8 cellular contexts compared by ENCODE assay signal in genomic region chr1:204127597-204128242, GRCh38. TPM values are rescaled to one million over a fixed set of nuclear protein-coding genes. Genes with fewer than 3 reads are reported as not detected.
A peak's percentile ranks its signal among the peaks of the same experiment; 100 is the strongest.
DNase-seq lines count a peak whose midpoint lies in the region; ATAC-seq, FAIRE-seq and TF ChIP-seq lines count a peak whose summit lies in the region.

No MANE protein-coding gene starts in this region.

- DNase-seq in Calu3 (peak; percentile 83), HT-29 (ENCODE audit: low spot score) (peak; percentile 81), NCI-H82 (lab: John Stamatoyannopoulos, UW) (peak; percentile 92), T47D (ENCODE audit: low read depth in 1 of 2, low spot score in 1 of 2) (peak; percentile 82 to 89), keratinocyte (ENCODE audit: low read depth, low spot score) (no peak), stromal cell of bone marrow (ENCODE audit: low read depth) (peak; percentile 61)

- H3K4me2 ChIP-seq in keratinocyte (ENCODE audit: control insufficient read depth, extremely low read depth, insufficient read depth, low read depth, low read length), result no peak overlapping the region

- no peaks in the 10 kb centered on the region for H3K9me1 ChIP-seq in keratinocyte (ENCODE audit: control insufficient read depth, extremely low read depth, insufficient read depth, low read length)

- CTCF ChIA-PET in Calu3 (lab: Charles Lee), result interaction anchor here (0.6 to 5.1 kb wide), 10 partner anchors 13 to 267 kb away, joined by 3 to 113 read pairs (median 4); partner anchors contain the start of genes SNRPE and SOX13

- intact Hi-C loops in Calu3 (cut with micrococcal nuclease; ENCODE audit: unreplicated experiment), result loop anchor here (1.0 kb wide), 3 partner anchors 53 to 266 kb away; partner anchors contain the start of gene SNRPE

- no peaks in the 10 kb centered on the region for H3K9me3 ChIP-seq in keratinocyte (ENCODE audit: control insufficient read depth, low read depth, low read length)

- peak overlapping the region; percentile 38 for H3K27ac ChIP-seq in keratinocyte (ENCODE audit: control insufficient read depth, insufficient read depth, low read length)

- peak; percentile 97 for TF ChIP-seq CTCF in Calu3 (IDR thresholded peaks at IDR 0.05; ENCODE audit: unreplicated experiment)
- TF ChIP-seq CTCF in keratinocyte (optimal IDR thresholded peaks at IDR 0.05 in 1 of 3, IDR thresholded peaks at IDR 0.05 in 1 of 3, conservative IDR thresholded peaks at IDR 0.05 in 1 of 3; ENCODE audit: extremely low read depth in 1 of 3, insufficient read depth in 2 of 3, low read length in 3 of 3), result peak; percentile 88 to 98 (median 98)

- no peak overlapping the region for H2AFZ ChIP-seq in keratinocyte (ENCODE audit: control insufficient read depth, low read length)

- no peaks in the 10 kb centered on the region for H3K27me3 Mint-ChIP-seq in Calu3 (ENCODE audit: unreplicated experiment)

- H3K4me1 Mint-ChIP-seq in Calu3 (ENCODE audit: low read depth, unreplicated experiment), result peaks cover 40% of the 10 kb centered on the region

- H3K79me2 ChIP-seq in keratinocyte (ENCODE audit: control insufficient read depth, insufficient read depth, low read length), result no peaks in the 10 kb centered on the region

- no peaks in the 10 kb centered on the region for H3K9me3 Mint-ChIP-seq in Calu3 (ENCODE audit: low read depth, unreplicated experiment)

- no peaks in the 10 kb centered on the region for H3K27me3 ChIP-seq in keratinocyte (ENCODE audit: control insufficient read depth, extremely low read depth, insufficient read depth, low read length)

- H3K9ac ChIP-seq in keratinocyte (ENCODE audit: control insufficient read depth, extremely low read depth, insufficient read depth, low read length), result no peak overlapping the region

- no peak overlapping the region for H3K27ac Mint-ChIP-seq in Calu3 (ENCODE audit: unreplicated experiment)

- dilution Hi-C loops in keratinocyte (cut with MboI; ENCODE audit: extremely low pct_ligation_motif_present, low sequenced_read_pairs), result loop anchor here (25.0 kb wide), 1 partner anchor 265 kb away; the partner anchor contains the start of gene SNRPE

- peaks cover 22% of the 10 kb centered on the region for H3K36me3 Mint-ChIP-seq in Calu3 (ENCODE audit: insufficient read depth, unreplicated experiment)

- H3K36me3 ChIP-seq in keratinocyte (ENCODE audit: control insufficient read depth in 2 of 2, extremely low read depth in 1 of 2, insufficient read depth in 2 of 2, low read length in 2 of 2), result peaks cover 4% of the 10 kb centered on the region in 2 experiments

- H3K4me3 ChIP-seq in keratinocyte (ENCODE audit: control insufficient read depth in 2 of 3, extremely low read depth in 1 of 3, insufficient read depth in 2 of 3, low read depth in 1 of 3, low read length in 3 of 3), result no peak overlapping the region

- in situ Hi-C loops in T47D (cut with HindIII; ENCODE audit: low pct_unique_long_range_greater_than_20kb, low sequenced_read_pairs), result loop anchor here (25.0 kb wide), 1 partner anchor 265 kb away; the partner anchor contains the start of gene SNRPE

- H3K4me1 ChIP-seq in keratinocyte (ENCODE audit: control insufficient read depth, extremely low read depth, insufficient read depth, low read length), result peaks cover 32% of the 10 kb centered on the region

- BruUV-seq in Calu3 (replicated peaks; lab: Mats Ljungman, UMichigan), result no TSS peak

- no peak for ATAC-seq in GM18870 (IDR thresholded peaks at IDR 0.05; ENCODE audit: unreplicated experiment)
- ATAC-seq in HG03280 (IDR thresholded peaks at IDR 0.05; ENCODE audit: unreplicated experiment), result no peak

- peak; percentile 90 for FAIRE-seq in keratinocyte (lab: Jason Lieb, UNC)

- no peak overlapping the region for H3K4me3 Mint-ChIP-seq in Calu3 (ENCODE audit: low read depth, unreplicated experiment)

- no peaks in the 10 kb centered on the region for H4K20me1 ChIP-seq in keratinocyte (ENCODE audit: control insufficient read depth, extremely low read depth, insufficient read depth, low read length)

RNA-seq across cellular contexts. Expression of gene ETNK2, which starts 24.1 kb away (rescaled TPM):
- total RNA-seq in Calu3 (2022), result 4.0 and 5.0 TPM in 2 replicates
- total RNA-seq in HT-29 (2014; rRNA removed; shearing (Covaris generic)), result 0.15 TPM in 1 of 2 replicates, not detected in the other
- 18.4 to 26.4 TPM (median 20.6 TPM) in 3 replicates for polyA plus RNA-seq in keratinocyte
- polyA plus RNA-seq in keratinocyte (2011; ENCODE audit: low read depth), result 7.3 TPM
- polyA plus RNA-seq in keratinocyte (2011; cell fraction: cytosol; rRNA removed), result 19.2 and 20.8 TPM in 2 replicates
- 10.1 and 10.9 TPM in 2 replicates for polyA plus RNA-seq in keratinocyte (2011; cell fraction: nucleus; rRNA removed)
- 16.4 and 26.8 TPM in 2 replicates for polyA plus RNA-seq in keratinocyte (2012; ENCODE audit: low replicate concordance)
- polyA minus RNA-seq in keratinocyte, result 27.4 to 45.1 TPM (median 31.4 TPM) in 3 replicates
- polyA minus RNA-seq in keratinocyte (2011; cell fraction: cytosol; rRNA and poly(A)+ RNA removed), result 19.0 TPM
- polyA minus RNA-seq in keratinocyte (2011; cell fraction: nucleus; rRNA and poly(A)+ RNA removed), result 5.3 and 7.0 TPM in 2 replicates

RNA-seq across cellular contexts. Expression of gene REN, which starts 38.4 kb away (rescaled TPM):
- not detected in 2 replicates for total RNA-seq in Calu3 (2022)
- 10.7 and 15.6 TPM in 2 replicates for total RNA-seq in HT-29 (2014; rRNA removed; shearing (Covaris generic))
- polyA plus RNA-seq in keratinocyte, result 0.05 TPM in 1 of 3 replicates, not detected in the others
- not detected for polyA plus RNA-seq in keratinocyte (2011; ENCODE audit: low read depth)
- polyA plus RNA-seq in keratinocyte (2011; cell fraction: cytosol; rRNA removed), result not detected in 2 replicates
- not detected in 2 replicates for polyA plus RNA-seq in keratinocyte (2011; cell fraction: nucleus; rRNA removed)
- 0.10 and 0.23 TPM in 2 replicates for polyA plus RNA-seq in keratinocyte (2012; ENCODE audit: low replicate concordance)
- not detected in 3 replicates for polyA minus RNA-seq in keratinocyte
- not detected for polyA minus RNA-seq in keratinocyte (2011; cell fraction: cytosol; rRNA and poly(A)+ RNA removed)
- polyA minus RNA-seq in keratinocyte (2011; cell fraction: nucleus; rRNA and poly(A)+ RNA removed), result not detected in 2 replicates

RNA-seq across cellular contexts. Expression of gene SOX13, which starts 54.8 kb away (rescaled TPM):
- total RNA-seq in Calu3 (2022), result 21.8 and 27.9 TPM in 2 replicates
- total RNA-seq in HT-29 (2014; rRNA removed; shearing (Covaris generic)), result 28.7 and 32.8 TPM in 2 replicates
- 4.9 to 6.1 TPM (median 5.6 TPM) in 3 replicates for polyA plus RNA-seq in keratinocyte
- 1.3 TPM for polyA plus RNA-seq in keratinocyte (2011; ENCODE audit: low read depth)
- 5.2 and 6.1 TPM in 2 replicates for polyA plus RNA-seq in keratinocyte (2011; cell fraction: cytosol; rRNA removed)
- polyA plus RNA-seq in keratinocyte (2011; cell fraction: nucleus; rRNA removed), result 17.1 and 17.9 TPM in 2 replicates
- polyA plus RNA-seq in keratinocyte (2012; ENCODE audit: low replicate concordance), result 4.7 and 4.9 TPM in 2 replicates
- 9.3 to 15.0 TPM (median 10.4 TPM) in 3 replicates for polyA minus RNA-seq in keratinocyte
- 5.9 TPM for polyA minus RNA-seq in keratinocyte (2011; cell fraction: cytosol; rRNA and poly(A)+ RNA removed)
- 8.1 and 8.7 TPM in 2 replicates for polyA minus RNA-seq in keratinocyte (2011; cell fraction: nucleus; rRNA and poly(A)+ RNA removed)

Comparison
In these comparisons a context has a peak if more than half of its experiments do, and no peak if none do; other contexts are left out.
1. RNA of gene REN, which starts 38.4 kb away (total RNA-seq): 10.7 to 15.6 TPM in HT-29; not detected in Calu3; every median in the first group is over 10 times any median in the second.